Comparison of ENCODE assay signal across 1 cellular context in genomic region chr3:150411106-150411460, GRCh38.
TF ChIP-seq lines count a peak whose summit lies in the region.

No MANE protein-coding gene starts in this region.

TF ChIP-seq in K562, 482 proteins besides CTCF, POLR2A, EP300 and RAD21 (continued from another document):
- no peak for TF ChIP-seq ZBTB11 (CRISPR knock-in tag; IDR thresholded peaks at IDR 0.05)
- TF ChIP-seq FOS (IDR thresholded peaks at IDR 0.05; ENCODE audit: extremely low read depth, insufficient read length), result no peak
- 0 out of 4 replicates have a peak, but pooled peaks of 1 of the 2 experiments have one; percentile 18 for TF ChIP-seq SIN3A (IDR thresholded peaks at IDR 0.05; ENCODE audit: borderline replicate concordance in 2 of 2, control insufficient read depth in 1 of 2, low read depth in 2 of 2, low read length in 2 of 2)
- TF ChIP-seq NKRF (IDR thresholded peaks at IDR 0.05; ENCODE audit: borderline replicate concordance), result 0 out of 2 replicates have a peak, but pooled peaks have one; percentile 10
- 0 out of 2 replicates have a peak, but pooled peaks have one; percentile 36 for TF ChIP-seq LCOR (CRISPR knock-in tag; IDR thresholded peaks at IDR 0.05)
- TF ChIP-seq ZNF212 (CRISPR knock-in tag; IDR thresholded peaks at IDR 0.05), result no peak
- TF ChIP-seq AFF4 (CRISPR knock-in tag; IDR thresholded peaks at IDR 0.05), result 0 out of 2 replicates have a peak, but pooled peaks have one; percentile 57
- no peak for TF ChIP-seq POLR2AphosphoS5 (IDR thresholded peaks at IDR 0.05; ENCODE audit: control insufficient read depth, insufficient read depth, low read depth, low read length)
- 0 out of 2 replicates have a peak, but pooled peaks have one; percentile 58 for TF ChIP-seq PREB (CRISPR knock-in tag; IDR thresholded peaks at IDR 0.05)
